Comparison of ENCODE assay signal across 14 cellular contexts in genomic region chr4:27412617-27413016, GRCh38.
DNase-seq lines count a peak whose midpoint lies in the region; TF ChIP-seq lines count a peak whose summit lies in the region.
"Had no signal": no experiment of that assay in that cellular context is flagged by ENCODE, and none has a peak within 500 bp of the region (broad histone marks: within the 10 kb centered on the region; RNA-seq: fewer than 3 reads in every experiment).

No MANE protein-coding gene starts in this region.

- H3K27ac ChIP-seq in substantia nigra (ENCODE audit: low read depth, low read length, poor library complexity, severe bottlenecking) = no peak overlapping the region
- H3K27ac ChIP-seq: PC-9 had no signal

- no peak overlapping the region for H3K27ac Mint-ChIP-seq in glutamatergic neuron (ENCODE audit: unreplicated experiment)

- DNase-seq in D341Med (ENCODE audit: low spot score) (peak; percentile 44), HT-29 (ENCODE audit: low spot score) (peak; percentile 16), OCI-M1 (lab: John Stamatoyannopoulos, UW) (peak; percentile 65), epithelial cell of esophagus (ENCODE audit: low read depth) (peak; percentile 13), foreskin fibroblast (no peak), NCI-H748 (lab: John Stamatoyannopoulos, UW; ENCODE audit: unreplicated experiment) (no peak), glutamatergic neuron (no peak), substantia nigra (lab: John Stamatoyannopoulos, UW) (no peak)
- DNase-seq: HCEC 1CT, NCI-H1048, NCI-H1694, NCI-H2171, PC-9, SK-N-SH had no signal

- H3K4me3 Mint-ChIP-seq in glutamatergic neuron (ENCODE audit: unreplicated experiment) = no peak overlapping the region

- H3K36me3 Mint-ChIP-seq in glutamatergic neuron (ENCODE audit: unreplicated experiment) = peaks cover 15% of the 10 kb centered on the region

- H3K4me1 Mint-ChIP-seq in glutamatergic neuron (ENCODE audit: low read depth, unreplicated experiment) = peaks cover 3% of the 10 kb centered on the region

- no peak for TF ChIP-seq CTCF in epithelial cell of esophagus (IDR thresholded peaks at IDR 0.05; ENCODE audit: insufficient read depth, low read depth, low read length, missing control alignments)
- TF ChIP-seq CTCF in foreskin fibroblast (IDR thresholded peaks at IDR 0.05; ENCODE audit: low read depth, low read length) = no peak
- TF ChIP-seq CTCF in glutamatergic neuron (IDR thresholded peaks at IDR 0.05; ENCODE audit: partially characterized antibody, unreplicated experiment) = no peak

- no peaks in the 10 kb centered on the region for H3K9me3 Mint-ChIP-seq in glutamatergic neuron (ENCODE audit: unreplicated experiment)

- no peak overlapping the region for H3K4me3 ChIP-seq in epithelial cell of esophagus (ENCODE audit: low read length)
- no peak overlapping the region for H3K4me3 ChIP-seq in foreskin fibroblast (ENCODE audit: low read depth in 1 of 2, low read length in 2 of 2)
- H3K4me3 ChIP-seq: PC-9 had no signal

- H3K27me3 Mint-ChIP-seq in glutamatergic neuron (ENCODE audit: unreplicated experiment) = no peaks in the 10 kb centered on the region

Comparison
In these comparisons a context has a peak if more than half of its experiments do, and no peak if none do; other contexts are left out.
1. DNase-seq: peak in D341Med (single experiment), HT-29 (single experiment), OCI-M1 (single experiment) and epithelial cell of esophagus (single experiment); none in foreskin fibroblast (0 of 2), NCI-H748 (single experiment), glutamatergic neuron (single experiment) and substantia nigra (0 of 49).